In genomic region chr13:65095697-65096096, GRCh38 we compare ENCODE assay signal across 20 cellular contexts.
DNase-seq lines count a peak whose midpoint lies in the region; ATAC-seq and TF ChIP-seq lines count a peak whose summit lies in the region.
"Had no signal": no experiment of that assay in that cellular context is flagged by ENCODE, and none has a peak within 500 bp of the region (broad histone marks: within the 10 kb centered on the region; RNA-seq: fewer than 3 reads in every experiment).

No MANE protein-coding gene starts in this region.

- no peaks in the 10 kb centered on the region for H3K9me3 Mint-ChIP-seq in GM23338
- H3K9me3 Mint-ChIP-seq in neural crest cell, result peaks cover 7% of the 10 kb centered on the region

- H2BK120ac ChIP-seq in trophoblast cell (ENCODE audit: insufficient read depth, low read length, poor library complexity), result no peak overlapping the region

- no peak overlapping the region for H4K12ac ChIP-seq in trophoblast cell (ENCODE audit: low read depth, low read length)

- ATAC-seq in GM23338, result peak; percentile 33; the same call in 2 of the 3 replicates
- peak; percentile 60; the same call in 1 of the 3 replicates for ATAC-seq in SK-N-SH treated with all-trans-retinoic acid at 6 μM for 48 hours
- ATAC-seq in activated CD4-positive, CD25-positive, alpha-beta regulatory T cell treated with anti-CD3 and anti-CD28 coated beads, Interleukin-2, amount 50 U/mL, for 24 hours, result no peak

- H3K9me3 ChIP-seq in trophoblast cell (ENCODE audit: insufficient read depth, low read depth, low read length), result no peaks in the 10 kb centered on the region
- H3K9me3 ChIP-seq: SJSA1 had no signal

- no peak overlapping the region for H3K9ac ChIP-seq in trophoblast cell (ENCODE audit: low read length)

- WGBS in trophoblast cell (ENCODE audit: extremely low coverage, insufficient coverage, insufficient read length), result no CpG with 5 or more reads among the region's 5 CpGs

- H3K9me2 ChIP-seq in GM23338 (ENCODE audit: insufficient read depth), result no peaks in the 10 kb centered on the region

- no peaks in the 10 kb centered on the region for H3K36me3 Mint-ChIP-seq in GM23338 (ENCODE audit: low read depth)
- no peaks in the 10 kb centered on the region for H3K36me3 Mint-ChIP-seq in neural crest cell (ENCODE audit: low read depth)
- H3K36me3 Mint-ChIP-seq: CD8-positive, alpha-beta memory T cell had no signal

- no peaks in the 10 kb centered on the region for H3K79me1 ChIP-seq in trophoblast cell (ENCODE audit: low read length)

- no peaks in the 10 kb centered on the region for H3K4me1 Mint-ChIP-seq in GM23338
- H3K4me1 Mint-ChIP-seq in neural crest cell, result no peaks in the 10 kb centered on the region
- H3K4me1 Mint-ChIP-seq: CD8-positive, alpha-beta memory T cell had no signal

- H3K27me3 ChIP-seq in GM23338 (ENCODE audit: insufficient read depth) (no peaks in the 10 kb centered on the region), trophoblast cell (ENCODE audit: insufficient read depth, low read length) (no peaks in the 10 kb centered on the region)
- H3K27me3 ChIP-seq: SJSA1 had no signal

- H4K8ac ChIP-seq in trophoblast cell (ENCODE audit: low read depth, low read length), result no peak overlapping the region

- no peak overlapping the region for H3K4ac ChIP-seq in trophoblast cell (ENCODE audit: low read depth, low read length)

- no peaks in the 10 kb centered on the region for H3K27me3 Mint-ChIP-seq in GM23338 (ENCODE audit: insufficient read depth, low read depth, poor library complexity)
- H3K27me3 Mint-ChIP-seq in neural crest cell (ENCODE audit: low read depth), result no peaks in the 10 kb centered on the region

- no peak overlapping the region for H3K23ac ChIP-seq in trophoblast cell (ENCODE audit: low read length)

- DNase-seq in GM23338 (ENCODE audit: low spot score) (peak; percentile 2), NCI-H446 treated with DMSO at 0.1 percent for 48 hours (lab: John Stamatoyannopoulos, UW) (peak; percentile 6), neural crest cell (ENCODE audit: low read depth, low spot score) (no peak), iPS-NIHi11 (ENCODE audit: low spot score) (no peak), LoVo (ENCODE audit: low spot score) (no peak), trophoblast cell (no peak)
- DNase-seq: CD8-positive, alpha-beta memory T cell; H7; KBM-7; MM.1S; NCI-H2081; NCI-H2227 treated with DMSO at 0.1 percent for 48 hours; NCI-H510A; NCI-H774; Right ventricle myocardium superior; RPMI8226 had no signal

- no peak overlapping the region for H2AFZ ChIP-seq in GM23338
- no peak overlapping the region for H2AFZ ChIP-seq in trophoblast cell (ENCODE audit: insufficient read depth, low read length, poor library complexity)

- no peak overlapping the region for H3K4me3 ChIP-seq in GM23338
- no peak overlapping the region for H3K4me3 ChIP-seq in trophoblast cell (ENCODE audit: low read depth, low read length)
- H3K4me3 ChIP-seq: SJSA1 had no signal

- no peaks in the 10 kb centered on the region for H3F3A ChIP-seq in GM23338 (replicated peaks; ENCODE audit: low read depth)

- no peak overlapping the region for H3K4me2 ChIP-seq in GM23338
- H3K4me2 ChIP-seq in trophoblast cell (ENCODE audit: low read length), result no peak overlapping the region

- no peaks in the 10 kb centered on the region for H3K36me3 ChIP-seq in GM23338 (ENCODE audit: insufficient read depth)
- no peaks in the 10 kb centered on the region for H3K36me3 ChIP-seq in trophoblast cell (ENCODE audit: control insufficient read depth in 1 of 2, insufficient read depth in 2 of 2, low read length in 2 of 2)
- H3K36me3 ChIP-seq: SJSA1 had no signal

- H3K79me2 ChIP-seq in GM23338 (replicated peaks; ENCODE audit: insufficient read depth) (no peaks in the 10 kb centered on the region), trophoblast cell (ENCODE audit: control insufficient read depth, insufficient read depth, low read length, poor library complexity) (no peaks in the 10 kb centered on the region)

- no peak overlapping the region for H2BK12ac ChIP-seq in trophoblast cell (ENCODE audit: low read length)

- no peak for TF ChIP-seq CTCF in GM23338 (conservative IDR thresholded peaks at IDR 0.05; ENCODE audit: low read depth in 2 of 2)
- TF ChIP-seq CTCF in neural crest cell (conservative IDR thresholded peaks at IDR 0.05), result no peak

- H3K18ac ChIP-seq in trophoblast cell (ENCODE audit: low read length), result no peak overlapping the region

- H3K27ac ChIP-seq in GM23338 (ENCODE audit: low read depth) (no peak overlapping the region), trophoblast cell (ENCODE audit: low read depth, low read length) (no peak overlapping the region)
- H3K27ac ChIP-seq: C4-2B, SJSA1 had no signal

- H3K4me1 ChIP-seq in GM23338 (ENCODE audit: insufficient read depth), result no peaks in the 10 kb centered on the region
- H3K4me1 ChIP-seq in trophoblast cell (ENCODE audit: control insufficient read depth in 1 of 2, insufficient read depth in 2 of 2, low read length in 2 of 2), result no peaks in the 10 kb centered on the region
- H3K4me1 ChIP-seq: SJSA1 had no signal

- H3K27ac Mint-ChIP-seq in GM23338, result no peak overlapping the region
- H3K27ac Mint-ChIP-seq in neural crest cell (ENCODE audit: unreplicated experiment), result peak overlapping the region; percentile 14
- H3K27ac Mint-ChIP-seq: CD8-positive, alpha-beta memory T cell had no signal

- no peak overlapping the region for H2AK5ac ChIP-seq in trophoblast cell (ENCODE audit: low read length)

- no peaks in the 10 kb centered on the region for H4K20me1 ChIP-seq in GM23338 (replicated peaks; ENCODE audit: insufficient read depth)

- no peak overlapping the region for H3K4me3 Mint-ChIP-seq in GM23338
- H3K4me3 Mint-ChIP-seq in neural crest cell, result no peak overlapping the region
- H3K4me3 Mint-ChIP-seq: CD8-positive, alpha-beta memory T cell had no signal

- no peak overlapping the region for H4K91ac ChIP-seq in trophoblast cell (ENCODE audit: low read depth, low read length)

- H3K14ac ChIP-seq in trophoblast cell (ENCODE audit: low read length), result no peak overlapping the region

- no peak overlapping the region for H2BK5ac ChIP-seq in trophoblast cell (ENCODE audit: low read depth, low read length, poor library complexity)

TF ChIP-seq in GM23338, 12 proteins besides CTCF, POLR2A, EP300 and RAD21 (continues in another document):
- TF ChIP-seq JUNB (IDR thresholded peaks at IDR 0.05; ENCODE audit: unreplicated experiment) (no peak), POLR2AphosphoS5 (IDR thresholded peaks at IDR 0.05; ENCODE audit: low read depth) (no peak), CREB1 (CRISPR knock-in tag; IDR thresholded peaks at IDR 0.05; ENCODE audit: low read depth) (no peak), EZH2 (IDR thresholded peaks at IDR 0.05; ENCODE audit: low read depth, unreplicated experiment) (no peak)

TF ChIP-seq in SK-N-SH treated with all-trans-retinoic acid at 6 μM for 48 hours, 23 proteins besides CTCF, POLR2A, EP300 and RAD21:
- peak; percentile 23; the same call in 1 of the 2 replicates for TF ChIP-seq TSHZ2 (CRISPR knock-in tag; IDR thresholded peaks at IDR 0.05)
- TF ChIP-seq TCF4 (CRISPR knock-in tag; IDR thresholded peaks at IDR 0.05; ENCODE audit: borderline replicate concordance), result peak; percentile 33; the same call in 1 of the 2 replicates
- TF ChIP-seq ZNF8 (CRISPR knock-in tag; IDR thresholded peaks at IDR 0.05), result no peak
TF ChIP-seq in SK-N-SH treated with all-trans-retinoic acid at 6 μM for 48 hours: peak in this region for 2.

Comparison
In these comparisons a context has a peak if more than half of its experiments do, and no peak if none do; other contexts are left out.
1. ATAC-seq: peak in GM23338 (single experiment) and SK-N-SH treated with all-trans-retinoic acid at 6 μM for 48 hours (single experiment); none in activated CD4-positive, CD25-positive, alpha-beta regulatory T cell treated with anti-CD3 and anti-CD28 coated beads, Interleukin-2, amount 50 U/mL, for 24 hours (0 of 2).
2. DNase-seq: peak in GM23338 (single experiment) and NCI-H446 treated with DMSO at 0.1 percent for 48 hours (single experiment); none in neural crest cell (single experiment), iPS-NIHi11 (single experiment), LoVo (single experiment) and trophoblast cell (0 of 2).